11 cellular contexts compared by ENCODE assay signal in the genomic region with DNA sequence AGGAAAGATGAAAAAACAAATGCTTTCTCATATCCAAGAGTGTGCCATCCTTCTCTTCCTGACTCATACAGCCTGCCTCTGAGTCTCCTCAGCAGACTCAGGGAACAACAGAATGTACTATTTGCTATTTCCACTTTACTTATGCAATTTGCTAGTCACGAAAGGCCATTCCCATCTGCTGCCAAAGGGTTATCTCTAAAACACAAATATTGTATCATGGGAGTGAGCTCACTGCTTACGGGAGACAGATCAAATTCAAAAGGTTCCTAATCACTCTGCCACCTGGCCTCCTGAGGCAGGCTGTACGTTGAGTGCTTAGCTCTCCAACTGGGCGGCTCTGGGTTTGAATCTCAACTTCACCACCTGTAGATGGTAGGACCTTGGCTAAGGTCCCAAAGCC.
DNase-seq lines count a peak whose midpoint lies in the region; TF ChIP-seq lines count a peak whose summit lies in the region.
"Had no signal": no experiment of that assay in that cellular context is flagged by ENCODE, and none has a peak within 500 bp of the region (broad histone marks: within the 10 kb centered on the region; RNA-seq: fewer than 3 reads in every experiment).

No MANE protein-coding gene starts in this region.

- no peak overlapping the region for H2BK15ac ChIP-seq in mesenchymal stem cell (ENCODE audit: low read depth, poor library complexity, severe bottlenecking)

- no peak overlapping the region for H2AK5ac ChIP-seq in mesenchymal stem cell (ENCODE audit: low read length, severe bottlenecking)

- no peak overlapping the region for H2BK120ac ChIP-seq in mesenchymal stem cell (ENCODE audit: low read depth, low read length)

- 67% methylated on average over 4 of the region's 4 CpGs for WGBS in mesenchymal stem cell

- H3K79me1 ChIP-seq in mesenchymal stem cell (replicated peaks; ENCODE audit: low read length, poor library complexity, severe bottlenecking) = peaks cover 1% of the 10 kb centered on the region

- TF ChIP-seq CTCF in choroid plexus epithelial cell (conservative IDR thresholded peaks at IDR 0.05; ENCODE audit: low read depth, low read length) = no peak

- no peak overlapping the region for H4K91ac ChIP-seq in mesenchymal stem cell (ENCODE audit: low read length)

- no peaks in the 10 kb centered on the region for H3K27me3 ChIP-seq in mesenchymal stem cell (ENCODE audit: control insufficient read depth in 1 of 2, insufficient read depth in 1 of 2, low read length in 2 of 2)
- H3K27me3 ChIP-seq: esophagus muscularis mucosa had no signal

- peaks cover 1% of the 10 kb centered on the region for H3K4me1 ChIP-seq in mesenchymal stem cell (ENCODE audit: control insufficient read depth, insufficient read depth, low read depth, low read length)

- no peak overlapping the region for H2BK5ac ChIP-seq in mesenchymal stem cell (ENCODE audit: low read depth, low read length, poor library complexity, severe bottlenecking)

- no peak overlapping the region for H3K18ac ChIP-seq in mesenchymal stem cell (ENCODE audit: low read depth in 1 of 2, low read length in 2 of 2)

- H3K4me3 ChIP-seq in choroid plexus epithelial cell (ENCODE audit: low read depth, low read length) = no peak overlapping the region
- no peak overlapping the region for H3K4me3 ChIP-seq in mesenchymal stem cell (ENCODE audit: insufficient read depth in 1 of 2, low read depth in 1 of 2, low read length in 2 of 2)
- H3K4me3 ChIP-seq: esophagus muscularis mucosa had no signal

- H3K4ac ChIP-seq in mesenchymal stem cell (ENCODE audit: low read depth in 1 of 2, low read length in 2 of 2) = no peak overlapping the region

- no peak overlapping the region for H3K27ac ChIP-seq in mesenchymal stem cell (ENCODE audit: low read length, poor library complexity, severe bottlenecking)
- H3K27ac ChIP-seq in caudate nucleus (ENCODE audit: low read depth, low read length) = no peak overlapping the region
- H3K27ac ChIP-seq: esophagus muscularis mucosa had no signal

- H3K23ac ChIP-seq in mesenchymal stem cell (ENCODE audit: low read length in 2 of 2) = no peak overlapping the region

- H2BK12ac ChIP-seq in mesenchymal stem cell (ENCODE audit: low read length in 2 of 2) = no peak overlapping the region

- H3K36me3 ChIP-seq in mesenchymal stem cell (ENCODE audit: control insufficient read depth in 1 of 2, insufficient read depth in 2 of 2, low read depth in 1 of 2, low read length in 2 of 2) = no peaks in the 10 kb centered on the region
- H3K36me3 ChIP-seq: esophagus muscularis mucosa had no signal

- H2AFZ ChIP-seq in mesenchymal stem cell (ENCODE audit: low read depth, low read length) = no peak overlapping the region

- DNase-seq in DMS 273 treated with DMSO at 0.1 percent for 48 hours (lab: John Stamatoyannopoulos, UW) = peak; percentile 84
- peak; percentile 65 for DNase-seq in NCI-H2171 (lab: John Stamatoyannopoulos, UW)
- DNase-seq in choroid plexus epithelial cell (ENCODE audit: low read depth) = peak; percentile 85
- peak; percentile 73 for DNase-seq in mesenchymal stem cell
- DNase-seq in activated effector memory CD4-positive, alpha-beta T cell treated with anti-CD3 and anti-CD28 coated beads, Interleukin-2, amount 50 U/mL, for 16 hours = no peak
- DNase-seq in caudate nucleus (lab: John Stamatoyannopoulos, UW) = no peak
- DNase-seq in epidermal melanocyte (ENCODE audit: insufficient read length, low spot score) = no peak
- no peak for DNase-seq in LoVo (ENCODE audit: low spot score)
- DNase-seq: activated naive CD4-positive, alpha-beta T cell treated with anti-CD3 and anti-CD28 coated beads, Interleukin-2, amount 50 U/mL, for 16 hours; Kasumi-1 had no signal

- no peak overlapping the region for H4K8ac ChIP-seq in mesenchymal stem cell (ENCODE audit: low read length)

- no peak overlapping the region for H3K14ac ChIP-seq in mesenchymal stem cell (ENCODE audit: low read length in 2 of 2)

- H3K4me2 ChIP-seq in mesenchymal stem cell (ENCODE audit: low read length, poor library complexity, severe bottlenecking) = no peak overlapping the region

- H3K9ac ChIP-seq in mesenchymal stem cell (ENCODE audit: low read length) = no peak overlapping the region

- no peaks in the 10 kb centered on the region for H3K9me3 ChIP-seq in mesenchymal stem cell (ENCODE audit: control insufficient read depth, low read length)
- H3K9me3 ChIP-seq: esophagus muscularis mucosa had no signal

Comparison
In these comparisons a context has a peak if more than half of its experiments do, and no peak if none do; other contexts are left out.
1. DNase-seq: peak in DMS 273 treated with DMSO at 0.1 percent for 48 hours (single experiment), NCI-H2171 (single experiment), choroid plexus epithelial cell (single experiment) and mesenchymal stem cell (single experiment); none in activated effector memory CD4-positive, alpha-beta T cell treated with anti-CD3 and anti-CD28 coated beads, Interleukin-2, amount 50 U/mL, for 16 hours (single experiment), caudate nucleus (0 of 61), epidermal melanocyte (single experiment) and LoVo (single experiment).